In genomic region chr1:208219098-208219658, GRCh38 we compare ENCODE assay signal across 10 cellular contexts. TPM values are rescaled to one million over a fixed set of nuclear protein-coding genes. Genes with fewer than 3 reads are reported as not detected.
DNase-seq lines count a peak whose midpoint lies in the region; ATAC-seq, FAIRE-seq and TF ChIP-seq lines count a peak whose summit lies in the region.
"Had no signal": no experiment of that assay in that cellular context is flagged by ENCODE, and none has a peak within 500 bp of the region (broad histone marks: within the 10 kb centered on the region; RNA-seq: fewer than 3 reads in every experiment).

No MANE protein-coding gene starts in this region.

- H3K36me3 ChIP-seq in K562 (ENCODE audit: control insufficient read depth, insufficient read depth, low read length) = no peaks in the 10 kb centered on the region
- H3K36me3 ChIP-seq in uterus = no peaks in the 10 kb centered on the region

- TF ChIP-seq CTCF in K562 (IDR thresholded peaks at IDR 0.05 in 2 of 3, conservative IDR thresholded peaks at IDR 0.05 in 1 of 3; ENCODE audit: insufficient read depth in 2 of 3, low read depth in 1 of 3, low read length in 3 of 3) = no peak
- TF ChIP-seq CTCF in foreskin keratinocyte (conservative IDR thresholded peaks at IDR 0.05) = no peak
- no peak for TF ChIP-seq CTCF in osteocyte (IDR thresholded peaks at IDR 0.05)
- no peak for TF ChIP-seq CTCF in uterus (IDR thresholded peaks at IDR 0.05)

- H3K4me3 Mint-ChIP-seq in osteocyte (ENCODE audit: unreplicated experiment) = no peak overlapping the region
- H3K4me3 Mint-ChIP-seq in T-helper 2 cell treated with Interferon-gamma antibody and Interleukin-4, amounts not matched to agents 5 μg/mL and 100 μg/mL, for 36 hours = no peak overlapping the region
- H3K4me3 Mint-ChIP-seq: nephron progenitor cell; stimulated activated memory B cell treated with anti-CD40 and anti-IgM and Interleukin-4, amounts not matched to agents 10 μg/mL and 1 μg/mL and 100 μg/mL, for 72 hours had no signal

- 48% methylated on average over 5 of the region's 5 CpGs for WGBS in K562 (ENCODE audit: insufficient coverage, low coverage, missing lambda C conversion rate)

- no peaks in the 10 kb centered on the region for H3K9me3 Mint-ChIP-seq in osteocyte (ENCODE audit: unreplicated experiment)
- H3K9me3 Mint-ChIP-seq in T-helper 2 cell treated with Interferon-gamma antibody and Interleukin-4, amounts not matched to agents 5 μg/mL and 100 μg/mL, for 36 hours = no peaks in the 10 kb centered on the region
- H3K9me3 Mint-ChIP-seq: nephron progenitor cell had no signal

- no peak overlapping the region for H3K4me3 ChIP-seq in K562
- no peak overlapping the region for H3K4me3 ChIP-seq in uterus

- peak; percentile 11 for FAIRE-seq in K562 (lab: Jason Lieb, UNC)

- TF ChIP-seq EP300 in K562 (IDR thresholded peaks at IDR 0.05; ENCODE audit: low read length) = no peak

- POLR2A ChIA-PET in K562 (lab: Yijun Ruan, JAX) = interaction anchor here (0.7 to 2.6 kb wide), 9 partner anchors 8 to 69 kb away, joined by 3 to 13 read pairs (median 5); no protein-coding TSS in a partner anchor

- peak overlapping the region; percentile 92 for H2AFZ ChIP-seq in K562 (ENCODE audit: low read depth, low read length)

- H3K79me2 ChIP-seq in K562 (ENCODE audit: control insufficient read depth, insufficient read depth, low read length) = no peaks in the 10 kb centered on the region

- H3K27me3 ChIP-seq in K562 (ENCODE audit: control insufficient read depth in 2 of 2, insufficient read depth in 2 of 2, low read length in 2 of 2) (no peaks in the 10 kb centered on the region; a peak in 1 of 5 replicates), foreskin keratinocyte (no peaks in the 10 kb centered on the region), uterus (no peaks in the 10 kb centered on the region)

- intact Hi-C loops in K562 (cut with micrococcal nuclease) (no loop called here), uterus (cut with DNase I; ENCODE audit: low total_unique reads) (no loop called here)

- ATAC-seq in K562 (peak; percentile 11), foreskin keratinocyte (peak; percentile 69), HG02970 (IDR thresholded peaks at IDR 0.05; ENCODE audit: low FRiP score, unreplicated experiment) (no peak)
- ATAC-seq: stimulated activated memory B cell treated with anti-CD40 and anti-IgM and Interleukin-4, amounts not matched to agents 10 μg/mL and 1 μg/mL and 100 μg/mL, for 72 hours had no signal

- H3K27ac Mint-ChIP-seq in osteocyte (ENCODE audit: unreplicated experiment) = peak overlapping the region; percentile 92
- H3K27ac Mint-ChIP-seq in T-helper 2 cell treated with Interferon-gamma antibody and Interleukin-4, amounts not matched to agents 5 μg/mL and 100 μg/mL, for 36 hours = no peak overlapping the region
- H3K27ac Mint-ChIP-seq: stimulated activated memory B cell treated with anti-CD40 and anti-IgM and Interleukin-4, amounts not matched to agents 10 μg/mL and 1 μg/mL and 100 μg/mL, for 72 hours had no signal

- TF ChIP-seq POLR2A in K562 (conservative IDR thresholded peaks at IDR 0.05) (no peak), uterus (IDR thresholded peaks at IDR 0.05) (no peak)

- BruUV-seq in K562 (replicated peaks; lab: Mats Ljungman, UMichigan) = no TSS peak

- peak overlapping the region; percentile 58 to 81; a peak in 1 of 4 replicates for H3K9ac ChIP-seq in K562 (ENCODE audit: insufficient read depth in 1 of 2, low read depth in 2 of 2, low read length in 2 of 2)

- H3K36me3 Mint-ChIP-seq in osteocyte (ENCODE audit: unreplicated experiment) = peaks cover 19% of the 10 kb centered on the region
- no peaks in the 10 kb centered on the region for H3K36me3 Mint-ChIP-seq in T-helper 2 cell treated with Interferon-gamma antibody and Interleukin-4, amounts not matched to agents 5 μg/mL and 100 μg/mL, for 36 hours (ENCODE audit: low read depth)
- H3K36me3 Mint-ChIP-seq: stimulated activated memory B cell treated with anti-CD40 and anti-IgM and Interleukin-4, amounts not matched to agents 10 μg/mL and 1 μg/mL and 100 μg/mL, for 72 hours had no signal

- H4K20me1 ChIP-seq in K562 (replicated peaks; ENCODE audit: control insufficient read depth, insufficient read depth, low read length) = no peaks in the 10 kb centered on the region

- peaks cover 50 to 57% of the 10 kb centered on the region in 2 experiments for H3K4me1 ChIP-seq in K562 (replicated peaks in 1 of 2; ENCODE audit: control insufficient read depth in 2 of 2, insufficient read depth in 2 of 2, low read length in 2 of 2)
- peaks cover 50% of the 10 kb centered on the region for H3K4me1 ChIP-seq in foreskin keratinocyte
- H3K4me1 ChIP-seq in uterus = peaks cover 8 to 25% of the 10 kb centered on the region in 2 donors

- in situ Hi-C loops in K562 (cut with MboI) = no loop called here

- TF ChIP-seq RAD21 in K562 (CRISPR knock-in tag; conservative IDR thresholded peaks at IDR 0.05 in 1 of 2, IDR thresholded peaks at IDR 0.05 in 1 of 2) = no peak

- H3K27me3 Mint-ChIP-seq in osteocyte (ENCODE audit: unreplicated experiment) = no peaks in the 10 kb centered on the region
- peaks cover 27% of the 10 kb centered on the region for H3K27me3 Mint-ChIP-seq in T-helper 2 cell treated with Interferon-gamma antibody and Interleukin-4, amounts not matched to agents 5 μg/mL and 100 μg/mL, for 36 hours (ENCODE audit: low read depth)

- H3K9me3 ChIP-seq in K562 (replicated peaks; ENCODE audit: control insufficient read depth, insufficient read depth, low read depth, low read length) (no peaks in the 10 kb centered on the region), uterus (no peaks in the 10 kb centered on the region)

- CTCF ChIA-PET in K562 (lab: Yijun Ruan, JAX; ENCODE audit: low intra/inter-chr PET ratio) = no interaction called here

- DNase-seq in K562 (ENCODE audit: extremely low read depth in 1 of 4, low spot score in 3 of 4) (peak; percentile 42 to 52 (median 45)), foreskin keratinocyte (peak; percentile 81 to 91), osteocyte (ENCODE audit: extremely low spot score, unreplicated experiment) (no peak), uterus (no peak), 8988T (no peak)
- no peak for DNase-seq in T-helper 2 cell treated with Interferon-gamma antibody and Interleukin-4, amounts not matched to agents 5 μg/mL and 100 μg/mL, for 36 hours (ENCODE audit: low spot score)
- DNase-seq: NCI-H2227 treated with DMSO at 0.1 percent for 48 hours, nephron progenitor cell had no signal

- H3K27ac ChIP-seq in K562 (ENCODE audit: extremely low read depth, low read depth, low read length) = peak overlapping the region; percentile 88
- H3K27ac ChIP-seq in foreskin keratinocyte = peak overlapping the region; percentile 51
- peak overlapping the region; percentile 87 to 89 for H3K27ac ChIP-seq in uterus

- H3K9me1 ChIP-seq in K562 (ENCODE audit: control insufficient read depth, insufficient read depth, low read length) = no peaks in the 10 kb centered on the region

- H3K4me1 Mint-ChIP-seq in osteocyte (ENCODE audit: unreplicated experiment) = peaks cover 71% of the 10 kb centered on the region
- H3K4me1 Mint-ChIP-seq in T-helper 2 cell treated with Interferon-gamma antibody and Interleukin-4, amounts not matched to agents 5 μg/mL and 100 μg/mL, for 36 hours (ENCODE audit: low read depth) = no peaks in the 10 kb centered on the region
- H3K4me1 Mint-ChIP-seq: stimulated activated memory B cell treated with anti-CD40 and anti-IgM and Interleukin-4, amounts not matched to agents 10 μg/mL and 1 μg/mL and 100 μg/mL, for 72 hours had no signal

- peak overlapping the region; percentile 67 for H3K4me2 ChIP-seq in K562 (ENCODE audit: insufficient read depth, low read length)

TF ChIP-seq in K562, 482 proteins besides CTCF, POLR2A, EP300 and RAD21 (continues in another document):
- TF ChIP-seq HDAC8 (tag; IDR thresholded peaks at IDR 0.05) (0 out of 2 replicates have a peak, but pooled peaks have one; percentile 5), HEY1 (CRISPR knock-in tag; IDR thresholded peaks at IDR 0.05; ENCODE audit: borderline replicate concordance) (no peak), POU5F1 (IDR thresholded peaks at IDR 0.05; ENCODE audit: borderline replicate concordance, low read depth, low read length, partially characterized antibody) (no peak), ZNF224 (CRISPR knock-in tag; IDR thresholded peaks at IDR 0.05) (no peak), ZBTB2 (IDR thresholded peaks at IDR 0.05) (0 out of 2 replicates have a peak, but pooled peaks have one; percentile 6)

RNA-seq across cellular contexts. Expression of gene PLXNA2, which starts 25.0 kb away (rescaled TPM):
- total RNA-seq in K562 (2011; cell fraction: chromatin; rRNA removed; ENCODE audit: low replicate concordance) = 0.70 and 3.5 TPM in 2 replicates
- total RNA-seq in K562 (2011; cell fraction: nucleolus; rRNA removed) = 0.79 and 2.0 TPM in 2 replicates
- total RNA-seq in K562 (2011; cell fraction: nucleoplasm; rRNA removed) = 0.81 and 0.99 TPM in 2 replicates
- total RNA-seq in K562 (2014; rRNA removed) = 0.29 and 0.32 TPM in 2 replicates
- total RNA-seq in K562 (2014; rRNA removed; fragmentation: Illumina TruSeq; extraction: Trizol) = 0.06 and 0.18 TPM in 2 replicates
- 0.36 and 0.41 TPM in 2 replicates for total RNA-seq in K562 (2015; rRNA removed; fragmentation: Illumina TruSeq; extraction: Trizol)
- 1.1 and 1.3 TPM in 2 replicates for total RNA-seq in K562 (2021)
- 0.41 and 0.75 TPM in 2 replicates for polyA plus RNA-seq in K562 (2011; rRNA removed)
- polyA plus RNA-seq in K562 (2011; cell fraction: cytosol; rRNA removed) = 0.32 and 1.4 TPM in 2 replicates
- polyA plus RNA-seq in K562 (2011; cell fraction: nucleus; rRNA removed) = 1.7 and 6.9 TPM in 2 replicates
- polyA plus RNA-seq in K562 (2012) = 0.42 and 0.48 TPM in 2 replicates
- 0.24 and 0.39 TPM in 2 replicates for polyA plus RNA-seq in K562 (2014; fragmentation: Illumina TruSeq; extraction: Trizol)
- under 1 TPM; 0.01 to 0.06 TPM for polyA plus RNA-seq in K562 (2014; fragmentation: Nextera tagmentation; extraction: Ambion mirVana)
- 0.16 and 0.77 TPM in 2 replicates for polyA plus RNA-seq in K562 (2014; rRNA removed)
- 1.1 and 2.7 TPM in 2 replicates for polyA minus RNA-seq in K562 (2011; rRNA and poly(A)+ RNA removed)
- polyA minus RNA-seq in K562 (2011; cell fraction: cytosol; rRNA and poly(A)+ RNA removed) = 2.0 and 2.6 TPM in 2 replicates
- 3.1 and 8.1 TPM in 2 replicates for polyA minus RNA-seq in K562 (2011; cell fraction: nucleus; rRNA and poly(A)+ RNA removed)
- 18.9 and 20.6 TPM in 2 replicates for total RNA-seq in foreskin keratinocyte
- 6.7 and 8.2 TPM in 2 replicates for polyA plus RNA-seq in foreskin keratinocyte
- 19.5 and 20.5 TPM in 2 replicates for total RNA-seq in osteocyte
- 10 to 100 TPM in 2 of 4 donors, 1 to 10 TPM in 2; 5.4 to 94.5 (median 9.5) TPM for total RNA-seq in uterus

Comparison
In these comparisons a context has a peak if more than half of its experiments do, and no peak if none do; other contexts are left out.
1. DNase-seq: peak in K562 (4 of 4) and foreskin keratinocyte (2 of 2); none in osteocyte (single experiment), uterus (0 of 2), 8988T (single experiment) and T-helper 2 cell treated with Interferon-gamma antibody and Interleukin-4, amounts not matched to agents 5 μg/mL and 100 μg/mL, for 36 hours (single experiment).
2. Peak in every context shown above with its lines, with median percentiles within 50 percentile points of each other: H3K27ac ChIP-seq.